11 cellular contexts compared by ENCODE assay signal in the genomic region with DNA sequence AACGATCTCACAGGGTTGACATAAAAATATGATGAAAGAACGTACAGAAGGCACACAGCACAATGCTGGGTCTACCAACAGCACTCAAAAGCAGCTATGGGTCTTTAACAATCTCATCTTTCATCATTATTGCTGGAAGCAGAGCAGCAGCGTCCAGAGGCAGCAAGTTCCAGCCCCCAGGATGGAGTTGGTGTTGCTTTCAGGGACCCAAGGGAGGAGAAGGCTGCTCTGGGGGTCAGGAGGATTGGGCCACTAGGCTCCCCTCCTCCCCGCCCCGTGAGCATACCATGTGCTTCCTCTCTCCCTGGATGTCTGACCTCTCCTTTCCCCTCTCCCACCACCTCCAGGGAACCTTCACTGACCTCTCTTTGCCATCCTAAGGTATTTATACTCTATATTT. TPM values are rescaled to one million over a fixed set of nuclear protein-coding genes. Genes with fewer than 3 reads are reported as not detected.
DNase-seq lines count a peak whose midpoint lies in the region; ATAC-seq, FAIRE-seq and TF ChIP-seq lines count a peak whose summit lies in the region.
"Had no signal": no experiment of that assay in that cellular context is flagged by ENCODE, and none has a peak within 500 bp of the region (broad histone marks: within the 10 kb centered on the region; RNA-seq: fewer than 3 reads in every experiment).

No MANE protein-coding gene starts in this region.

- TF ChIP-seq POLR2A in endothelial cell of umbilical vein (IDR thresholded peaks at IDR 0.05; ENCODE audit: low read depth, low read length), result no peak

- H3K4me3 ChIP-seq in endothelial cell of umbilical vein (replicated peaks in 1 of 3; ENCODE audit: insufficient read depth in 1 of 3, low read depth in 1 of 3, low read length in 3 of 3) (no peak overlapping the region), neural cell (ENCODE audit: low read length) (peak overlapping the region; percentile 35)

- BruUV-seq in endothelial cell of umbilical vein (replicated peaks; lab: Mats Ljungman, UMichigan), result no TSS peak

- in situ Hi-C loops in ACHN (cut with HindIII; ENCODE audit: low pct_ligation_motif_present, low pct_unique_long_range_greater_than_20kb, low sequenced_read_pairs), result no loop called here

- H2AFZ ChIP-seq in endothelial cell of umbilical vein (ENCODE audit: low read depth, low read length), result no peak overlapping the region
- H2AFZ ChIP-seq in neural cell (ENCODE audit: low read depth, low read length), result no peak overlapping the region

- H3K79me2 ChIP-seq in endothelial cell of umbilical vein (ENCODE audit: control insufficient read depth, insufficient read depth, low read length) (peaks cover 75% of the 10 kb centered on the region), neural cell (replicated peaks; ENCODE audit: insufficient read depth, low read length) (peaks cover 25% of the 10 kb centered on the region)

- no peaks in the 10 kb centered on the region for H3K9me3 ChIP-seq in endothelial cell of umbilical vein (replicated peaks; ENCODE audit: control insufficient read depth, insufficient read depth, low read length)
- H3K9me3 ChIP-seq in neural cell (ENCODE audit: low read length), result no peaks in the 10 kb centered on the region

- intact Hi-C loops in endothelial cell of umbilical vein (cut with micrococcal nuclease), result loop anchor here (1.0 to 5.0 kb wide), 3 partner anchors 14 to 611 kb away; partner anchors contain the start of genes KCTD10 and UBE3B

- TF ChIP-seq CTCF in endothelial cell of umbilical vein (IDR thresholded peaks at IDR 0.05; ENCODE audit: extremely low read depth in 1 of 2, insufficient read depth in 1 of 2, low read depth in 1 of 2, low read length in 2 of 2) (no peak), neural cell (IDR thresholded peaks at IDR 0.05; ENCODE audit: poor library complexity, severe bottlenecking) (no peak)

- H3K9ac ChIP-seq in endothelial cell of umbilical vein (replicated peaks; ENCODE audit: extremely low read depth, insufficient read depth, low read length) (peak overlapping the region; percentile 56), neural cell (ENCODE audit: low read length) (no peak overlapping the region)

- POLR2A ChIA-PET in endothelial cell of umbilical vein (lab: Charles Lee), result no interaction called here

- H3K9me1 ChIP-seq in endothelial cell of umbilical vein (replicated peaks; ENCODE audit: control insufficient read depth, extremely low read depth, insufficient read depth, low read length), result no peaks in the 10 kb centered on the region

- no peak for ATAC-seq in GM21723 (IDR thresholded peaks at IDR 0.05; ENCODE audit: unreplicated experiment)

- TF ChIP-seq RAD21 in neural cell (conservative IDR thresholded peaks at IDR 0.05), result no peak

- no peaks in the 10 kb centered on the region for H3F3A ChIP-seq in neural cell (ENCODE audit: insufficient read depth, low read length, poor library complexity, severe bottlenecking)

- peak; percentile 19 for DNase-seq in ACHN
- peak; percentile 20 for DNase-seq in LHCN-M2 (ENCODE audit: low read depth)
- no peak for DNase-seq in endothelial cell of umbilical vein (ENCODE audit: low read depth, low spot score)
- no peak for DNase-seq in NCI-H2171 treated with DMSO at 0.1 percent for 48 hours (lab: John Stamatoyannopoulos, UW)
- DNase-seq in GM19240 (ENCODE audit: insufficient read length, low spot score), result no peak
- no peak for DNase-seq in NCI-H1417 (lab: John Stamatoyannopoulos, UW)
- DNase-seq: activated CD4-positive, alpha-beta T cell treated with anti-CD3 and anti-CD28 coated beads, Interleukin-2, amount 50 U/mL, for 1 hour; NCI-H1048 had no signal

- TF ChIP-seq EP300 in neural cell (conservative IDR thresholded peaks at IDR 0.05; ENCODE audit: poor library complexity, severe bottlenecking), result no peak

- H3K27me3 ChIP-seq in endothelial cell of umbilical vein (ENCODE audit: control insufficient read depth in 2 of 2, insufficient read depth in 2 of 2, low read length in 2 of 2) (no peaks in the 10 kb centered on the region), neural cell (ENCODE audit: insufficient read depth, low read depth, low read length) (no peaks in the 10 kb centered on the region)

- peaks cover 67% of the 10 kb centered on the region for H3K4me1 ChIP-seq in endothelial cell of umbilical vein (ENCODE audit: control insufficient read depth, extremely low read depth, insufficient read depth, low read length)

- peaks cover 3 to 22% of the 10 kb centered on the region in 2 experiments for H3K36me3 ChIP-seq in endothelial cell of umbilical vein (ENCODE audit: control insufficient read depth in 2 of 2, extremely low read depth in 1 of 2, insufficient read depth in 2 of 2, low read length in 2 of 2)
- no peaks in the 10 kb centered on the region for H3K36me3 ChIP-seq in neural cell (ENCODE audit: insufficient read depth, low read length)

- FAIRE-seq in endothelial cell of umbilical vein (lab: Jason Lieb, UNC), result no peak
- FAIRE-seq: G401.6 had no signal

- H4K20me1 ChIP-seq in endothelial cell of umbilical vein (replicated peaks; ENCODE audit: control insufficient read depth, extremely low read depth, insufficient read depth, low read length), result no peaks in the 10 kb centered on the region
- H4K20me1 ChIP-seq in neural cell (ENCODE audit: insufficient read depth), result peaks cover 16% of the 10 kb centered on the region

- no peaks in the 10 kb centered on the region for H3K9me2 ChIP-seq in neural cell (ENCODE audit: insufficient read depth, low read length)

- peak overlapping the region; percentile 66 for H3K4me2 ChIP-seq in endothelial cell of umbilical vein (ENCODE audit: insufficient read depth, low read length)
- no peak overlapping the region for H3K4me2 ChIP-seq in neural cell (ENCODE audit: low read length)

- CTCF ChIA-PET in endothelial cell of umbilical vein (lab: Charles Lee), result interaction anchor here (1.0 to 5.1 kb wide), 9 partner anchors 9 to 55 kb away, joined by 3 to 47 read pairs (median 9); partner anchors contain the start of genes KCTD10 and UBE3B

- H3K27ac ChIP-seq in endothelial cell of umbilical vein (ENCODE audit: insufficient read depth, low read depth, low read length), result peak overlapping the region; percentile 89
- H3K27ac ChIP-seq in neural cell (ENCODE audit: low read length), result peak overlapping the region; percentile 9

- dilution Hi-C loops in endothelial cell of umbilical vein (cut with MboI; ENCODE audit: extremely low pct_ligation_motif_present, low sequenced_read_pairs), result no loop called here

TF ChIP-seq in endothelial cell of umbilical vein, 7 proteins besides CTCF, POLR2A, EP300 and RAD21:
- TF ChIP-seq EZH2 (IDR thresholded peaks at IDR 0.05; ENCODE audit: borderline replicate concordance, low read depth, low read length, severe bottlenecking), result no peak
- TF ChIP-seq, protein P1, sequence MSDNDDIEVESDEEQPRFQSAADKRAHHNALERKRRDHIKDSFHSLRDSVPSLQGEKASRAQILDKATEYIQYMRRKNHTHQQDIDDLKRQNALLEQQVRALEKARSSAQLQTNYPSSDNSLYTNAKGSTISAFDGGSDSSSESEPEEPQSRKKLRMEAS (IDR thresholded peaks at IDR 0.05; ENCODE audit: insufficient read depth, insufficient read length), result no peak
- TF ChIP-seq GATA2 (IDR thresholded peaks at IDR 0.05; ENCODE audit: insufficient read depth, insufficient read length, low read depth, low read length), result no peak
TF ChIP-seq in endothelial cell of umbilical vein: peak in this region for 0.

TF ChIP-seq in neural cell, 6 proteins besides CTCF, POLR2A, EP300 and RAD21 (continues in another document):
- TF ChIP-seq SMC3 (conservative IDR thresholded peaks at IDR 0.05; ENCODE audit: poor library complexity) (no peak), EZH2 (IDR thresholded peaks at IDR 0.05; ENCODE audit: borderline replicate concordance, insufficient read depth, low read length, poor library complexity, severe bottlenecking) (no peak), MXI1 (conservative IDR thresholded peaks at IDR 0.05; ENCODE audit: poor library complexity, severe bottlenecking) (no peak), TAF1 (IDR thresholded peaks at IDR 0.05; ENCODE audit: low read depth) (no peak), POLR2AphosphoS5 (IDR thresholded peaks at IDR 0.05) (no peak)

RNA-seq across cellular contexts. Expression of gene KCTD10, which starts 13.3 kb away (rescaled TPM):
- total RNA-seq in LHCN-M2 (2014; rRNA removed), result 25.7 and 40.1 TPM in 2 replicates
- polyA plus RNA-seq in LHCN-M2 (2012), result 60.6 TPM
- total RNA-seq in endothelial cell of umbilical vein, result 92.8 and 101 TPM in 2 replicates
- 105 and 112 TPM in 2 replicates for polyA plus RNA-seq in endothelial cell of umbilical vein
- polyA plus RNA-seq in endothelial cell of umbilical vein (2011; cell fraction: cytosol; rRNA removed), result 69.4 and 77.1 TPM in 2 replicates
- 129 and 139 TPM in 2 replicates for polyA plus RNA-seq in endothelial cell of umbilical vein (2011; cell fraction: nucleus; rRNA removed)
- polyA plus RNA-seq in endothelial cell of umbilical vein (2012), result 61.2 and 64.9 TPM in 2 replicates
- polyA minus RNA-seq in endothelial cell of umbilical vein, result 301 and 328 TPM in 2 replicates
- 24.1 TPM for polyA minus RNA-seq in endothelial cell of umbilical vein (2011; cell fraction: cytosol; rRNA and poly(A)+ RNA removed)
- polyA minus RNA-seq in endothelial cell of umbilical vein (2011; cell fraction: nucleus; rRNA and poly(A)+ RNA removed), result 140 and 147 TPM in 2 replicates
- 69.4 and 69.9 TPM in 2 replicates for polyA plus RNA-seq in neural cell
- polyA minus RNA-seq in neural cell, result 129 and 134 TPM in 2 replicates

RNA-seq across cellular contexts. Expression of gene UBE3B, which starts 13.7 kb away (rescaled TPM):
- 45.6 and 45.9 TPM in 2 replicates for total RNA-seq in LHCN-M2 (2014; rRNA removed)
- 20.9 TPM for polyA plus RNA-seq in LHCN-M2 (2012)
- 32.7 and 40.8 TPM in 2 replicates for total RNA-seq in endothelial cell of umbilical vein
- 23.8 and 24.9 TPM in 2 replicates for polyA plus RNA-seq in endothelial cell of umbilical vein
- 21.9 and 25.3 TPM in 2 replicates for polyA plus RNA-seq in endothelial cell of umbilical vein (2011; cell fraction: cytosol; rRNA removed)
- polyA plus RNA-seq in endothelial cell of umbilical vein (2011; cell fraction: nucleus; rRNA removed), result 63.7 and 64.5 TPM in 2 replicates
- 22.6 and 22.7 TPM in 2 replicates for polyA plus RNA-seq in endothelial cell of umbilical vein (2012)
- 70.4 and 81.6 TPM in 2 replicates for polyA minus RNA-seq in endothelial cell of umbilical vein
- polyA minus RNA-seq in endothelial cell of umbilical vein (2011; cell fraction: cytosol; rRNA and poly(A)+ RNA removed), result 14.2 TPM
- polyA minus RNA-seq in endothelial cell of umbilical vein (2011; cell fraction: nucleus; rRNA and poly(A)+ RNA removed), result 35.0 and 48.9 TPM in 2 replicates
- 21.7 and 22.6 TPM in 2 replicates for polyA plus RNA-seq in neural cell
- 36.3 and 46.0 TPM in 2 replicates for polyA minus RNA-seq in neural cell

Comparison
In these comparisons a context has a peak if more than half of its experiments do, and no peak if none do; other contexts are left out.
1. DNase-seq: peak in ACHN (single experiment) and LHCN-M2 (single experiment); none in endothelial cell of umbilical vein (single experiment), NCI-H2171 treated with DMSO at 0.1 percent for 48 hours (single experiment), GM19240 (single experiment) and NCI-H1417 (0 of 3).